Comparison of ENCODE assay signal across 8 cellular contexts in the genomic region with DNA sequence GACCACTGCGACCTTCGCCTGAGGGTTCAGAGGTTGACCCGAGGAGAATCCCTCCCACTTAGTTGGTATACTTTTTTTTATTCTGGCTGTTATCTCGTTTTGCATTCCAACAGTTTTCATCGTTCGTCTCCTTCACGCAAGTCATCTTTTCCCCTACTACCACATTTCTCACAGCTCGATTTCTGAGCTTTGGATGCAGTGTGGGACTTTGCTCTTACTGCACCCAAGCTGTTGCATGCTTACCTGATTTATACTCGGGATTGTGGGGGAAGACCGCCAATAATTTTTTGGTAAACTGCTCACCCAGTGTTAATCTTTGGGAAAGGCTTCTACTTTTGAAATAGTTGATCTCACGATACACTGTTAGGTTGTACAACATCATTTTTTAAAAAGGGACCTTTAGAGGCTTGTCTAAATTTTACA. TPM values are rescaled to one million over a fixed set of nuclear protein-coding genes. Genes with fewer than 3 reads are reported as not detected.
DNase-seq lines count a peak whose midpoint lies in the region; ATAC-seq, FAIRE-seq and TF ChIP-seq lines count a peak whose summit lies in the region.

No MANE protein-coding gene starts in this region.

- no peak for ATAC-seq in activated CD4-positive, alpha-beta T cell treated with anti-CD3 and anti-CD28 coated beads for 36 hours
- ATAC-seq in activated naive CD4-positive, alpha-beta T cell treated with anti-CD3 and anti-CD28 coated beads, Interleukin-2, amount 50 U/mL, for 72 hours: no peak
- ATAC-seq in GM21576 (IDR thresholded peaks at IDR 0.05; ENCODE audit: unreplicated experiment): no peak

- H4K20me1 ChIP-seq in keratinocyte (ENCODE audit: control insufficient read depth, extremely low read depth, insufficient read depth, low read length): no peaks in the 10 kb centered on the region

- DNase-seq in activated CD4-positive, alpha-beta T cell treated with anti-CD3 and anti-CD28 coated beads for 36 hours: no peak
- no peak for DNase-seq in activated CD4-positive, alpha-beta T cell treated with anti-CD3 and anti-CD28 coated beads, Interleukin-2, amount 50 U/mL, for 1 hour
- no peak for DNase-seq in activated naive CD4-positive, alpha-beta T cell treated with anti-CD3 and anti-CD28 coated beads, Interleukin-2, amount 50 U/mL, for 72 hours (ENCODE audit: low spot score in 2 of 2)
- DNase-seq in keratinocyte (ENCODE audit: low read depth, low spot score) (no peak), T-helper 9 cell (no peak), posterior cingulate gyrus (no peak)

- no peak overlapping the region for H2AFZ ChIP-seq in keratinocyte (ENCODE audit: control insufficient read depth, low read length)

- H3K4me3 ChIP-seq in keratinocyte (ENCODE audit: control insufficient read depth in 2 of 3, extremely low read depth in 1 of 3, insufficient read depth in 2 of 3, low read depth in 1 of 3, low read length in 3 of 3): peak overlapping the region; percentile 78 to 98 (median 88)

- H3K9ac ChIP-seq in keratinocyte (ENCODE audit: control insufficient read depth, extremely low read depth, insufficient read depth, low read length): peak overlapping the region; percentile 95

- dilution Hi-C loops in keratinocyte (cut with MboI; ENCODE audit: extremely low pct_ligation_motif_present, low sequenced_read_pairs): no loop called here

- H3K4me1 ChIP-seq in keratinocyte (ENCODE audit: control insufficient read depth, extremely low read depth, insufficient read depth, low read length): peaks cover 46% of the 10 kb centered on the region

- H3K27ac ChIP-seq in keratinocyte (ENCODE audit: control insufficient read depth, insufficient read depth, low read length) (peak overlapping the region; percentile 93), temporal lobe (ENCODE audit: low read depth, low read length) (peak overlapping the region; percentile 76)

- H3K4me2 ChIP-seq in keratinocyte (ENCODE audit: control insufficient read depth, extremely low read depth, insufficient read depth, low read depth, low read length): peak overlapping the region; percentile 87

- H3K27me3 Mint-ChIP-seq in activated CD4-positive, alpha-beta T cell treated with anti-CD3 and anti-CD28 coated beads for 36 hours: no peaks in the 10 kb centered on the region

- POLR2A ChIA-PET in activated CD4-positive, alpha-beta T cell treated with anti-CD3 and anti-CD28 coated beads for 36 hours (lab: Charles Lee): interaction anchor here (2.2 kb wide), 1 partner anchor 8 kb away, joined by 8 read pairs; no protein-coding TSS in a partner anchor

- TF ChIP-seq CTCF in keratinocyte (optimal IDR thresholded peaks at IDR 0.05 in 1 of 3, IDR thresholded peaks at IDR 0.05 in 1 of 3, conservative IDR thresholded peaks at IDR 0.05 in 1 of 3; ENCODE audit: extremely low read depth in 1 of 3, insufficient read depth in 2 of 3, low read length in 3 of 3): no peak

- H3K4me3 Mint-ChIP-seq in activated CD4-positive, alpha-beta T cell treated with anti-CD3 and anti-CD28 coated beads for 36 hours: peak overlapping the region; percentile 91

- H3K9me3 ChIP-seq in keratinocyte (ENCODE audit: control insufficient read depth, low read depth, low read length): no peaks in the 10 kb centered on the region

- H3K9me1 ChIP-seq in keratinocyte (ENCODE audit: control insufficient read depth, extremely low read depth, insufficient read depth, low read length): no peaks in the 10 kb centered on the region

- peaks cover 58% of the 10 kb centered on the region for H3K4me1 Mint-ChIP-seq in activated CD4-positive, alpha-beta T cell treated with anti-CD3 and anti-CD28 coated beads for 36 hours

- peaks cover 56% of the 10 kb centered on the region for H3K79me2 ChIP-seq in keratinocyte (ENCODE audit: control insufficient read depth, insufficient read depth, low read length)

- CTCF ChIA-PET in activated CD4-positive, alpha-beta T cell treated with anti-CD3 and anti-CD28 coated beads for 36 hours (lab: Charles Lee): interaction anchor here (1.0 to 2.0 kb wide), 5 partner anchors 8 to 186 kb away, joined by 3 to 10 read pairs (median 3); a partner anchor contains a TSS

- FAIRE-seq in keratinocyte (lab: Jason Lieb, UNC): no peak

- peak overlapping the region; percentile 96 for H3K27ac Mint-ChIP-seq in activated CD4-positive, alpha-beta T cell treated with anti-CD3 and anti-CD28 coated beads for 36 hours
- H3K27ac Mint-ChIP-seq in activated naive CD4-positive, alpha-beta T cell treated with anti-CD3 and anti-CD28 coated beads, Interleukin-2, amount 50 U/mL, for 72 hours: peak overlapping the region; percentile 92 to 97

- H3K27me3 ChIP-seq in keratinocyte (ENCODE audit: control insufficient read depth, extremely low read depth, insufficient read depth, low read length): no peaks in the 10 kb centered on the region

- H3K9me3 Mint-ChIP-seq in activated CD4-positive, alpha-beta T cell treated with anti-CD3 and anti-CD28 coated beads for 36 hours (ENCODE audit: low read depth): no peaks in the 10 kb centered on the region
- H3K9me3 Mint-ChIP-seq in activated naive CD4-positive, alpha-beta T cell treated with anti-CD3 and anti-CD28 coated beads, Interleukin-2, amount 50 U/mL, for 72 hours: no peaks in the 10 kb centered on the region

- no peaks in the 10 kb centered on the region for H3K36me3 Mint-ChIP-seq in activated CD4-positive, alpha-beta T cell treated with anti-CD3 and anti-CD28 coated beads for 36 hours (ENCODE audit: low read depth)
- peaks cover 16 to 17% of the 10 kb centered on the region in 2 donors for H3K36me3 Mint-ChIP-seq in activated naive CD4-positive, alpha-beta T cell treated with anti-CD3 and anti-CD28 coated beads, Interleukin-2, amount 50 U/mL, for 72 hours

- H3K36me3 ChIP-seq in keratinocyte (ENCODE audit: control insufficient read depth in 2 of 2, extremely low read depth in 1 of 2, insufficient read depth in 2 of 2, low read length in 2 of 2): no peaks in the 10 kb centered on the region

- intact Hi-C loops in activated CD4-positive, alpha-beta T cell treated with anti-CD3 and anti-CD28 coated beads for 36 hours (cut with DNase I, micrococcal nuclease): loop anchor here (2.0 to 5.0 kb wide), 6 partner anchors 73 to 1463 kb away; a partner anchor contains a TSS
- intact Hi-C loops in posterior cingulate gyrus (cut with DNase I): loop anchor here (5.0 kb wide), 1 partner anchor 141 kb away; a partner anchor contains a TSS

RNA-seq across cellular contexts. Expression of a gene that starts 0.7 kb away (rescaled TPM):
- total RNA-seq in activated CD4-positive, alpha-beta T cell treated with anti-CD3 and anti-CD28 coated beads for 36 hours: 10 to 100 TPM; 17.6 to 19.4 TPM
- 10 to 100 TPM; 16.9 to 21.6 TPM for total RNA-seq in activated naive CD4-positive, alpha-beta T cell treated with anti-CD3 and anti-CD28 coated beads, Interleukin-2, amount 50 U/mL, for 72 hours
- polyA plus RNA-seq in keratinocyte: 23.3 to 42.4 TPM (median 35.3 TPM) in 3 replicates
- 62.0 TPM for polyA plus RNA-seq in keratinocyte (2011; ENCODE audit: low read depth)
- polyA plus RNA-seq in keratinocyte (2011; cell fraction: cytosol; rRNA removed): 16.7 and 52.7 TPM in 2 replicates
- 30.6 and 41.6 TPM in 2 replicates for polyA plus RNA-seq in keratinocyte (2011; cell fraction: nucleus; rRNA removed)
- 24.3 and 35.1 TPM in 2 replicates for polyA plus RNA-seq in keratinocyte (2012; ENCODE audit: low replicate concordance)
- 19.1 to 57.8 TPM (median 38.8 TPM) in 3 replicates for polyA minus RNA-seq in keratinocyte
- polyA minus RNA-seq in keratinocyte (2011; cell fraction: cytosol; rRNA and poly(A)+ RNA removed): 23.4 TPM
- polyA minus RNA-seq in keratinocyte (2011; cell fraction: nucleus; rRNA and poly(A)+ RNA removed): 21.2 and 35.3 TPM in 2 replicates
- total RNA-seq in temporal lobe: 45.5 TPM
